8 cellular contexts compared by ENCODE assay signal in genomic region chr14:100078997-100079561, GRCh38. TPM values are rescaled to one million over a fixed set of nuclear protein-coding genes. Genes with fewer than 3 reads are reported as not detected.
DNase-seq lines count a peak whose midpoint lies in the region; ATAC-seq and TF ChIP-seq lines count a peak whose summit lies in the region.

No MANE protein-coding gene starts in this region.

- BruUV-seq in MCF 10A (replicated peaks; lab: Mats Ljungman, UMichigan), result no TSS peak

- H3K27ac Mint-ChIP-seq in WTC11, result peak overlapping the region; percentile 80
- H3K27ac Mint-ChIP-seq in MCF 10A (ENCODE audit: low read depth, unreplicated experiment), result no peak overlapping the region
- H3K27ac Mint-ChIP-seq in nephron progenitor cell, result peak overlapping the region; percentile 40

- ATAC-seq in GM19397 (IDR thresholded peaks at IDR 0.05; ENCODE audit: unreplicated experiment), result peak; percentile 58
- peak; percentile 83 for ATAC-seq in WTC11
- ATAC-seq in GM21526 (IDR thresholded peaks at IDR 0.05; ENCODE audit: low FRiP score, unreplicated experiment), result no peak

- H3K4me3 Mint-ChIP-seq in WTC11 (no peak overlapping the region), MCF 10A (ENCODE audit: unreplicated experiment) (no peak overlapping the region), nephron progenitor cell (no peak overlapping the region)

- H3K27me3 Mint-ChIP-seq in WTC11 (ENCODE audit: low read depth), result no peaks in the 10 kb centered on the region
- no peaks in the 10 kb centered on the region for H3K27me3 Mint-ChIP-seq in MCF 10A (ENCODE audit: insufficient read depth, unreplicated experiment)
- no peaks in the 10 kb centered on the region for H3K27me3 Mint-ChIP-seq in nephron progenitor cell (ENCODE audit: low read depth, poor library complexity)

- intact Hi-C loops in MCF 10A (cut with micrococcal nuclease), result loop anchor here (5.0 kb wide), 1 partner anchor 47 kb away; no protein-coding TSS in a partner anchor

- POLR2A ChIA-PET in WTC11 (lab: Charles Lee), result no interaction called here
- POLR2A ChIA-PET in MCF 10A (lab: Yijun Ruan, JAX), result interaction anchor here (0.8 to 1.2 kb wide), 2 partner anchors 17 to 25 kb away, joined by 4 read pairs; no protein-coding TSS in a partner anchor

- no peak for TF ChIP-seq CTCF in WTC11 (IDR thresholded peaks at IDR 0.05)
- no peak for TF ChIP-seq CTCF in MCF 10A (IDR thresholded peaks at IDR 0.05; ENCODE audit: unreplicated experiment)
- TF ChIP-seq CTCF in nephron progenitor cell (IDR thresholded peaks at IDR 0.05), result no peak

- no peaks in the 10 kb centered on the region for H3K36me3 Mint-ChIP-seq in WTC11
- H3K36me3 Mint-ChIP-seq in MCF 10A (ENCODE audit: insufficient read depth, unreplicated experiment), result no peaks in the 10 kb centered on the region
- peaks cover 19% of the 10 kb centered on the region for H3K36me3 Mint-ChIP-seq in nephron progenitor cell (ENCODE audit: low read depth)

- H3K4me1 Mint-ChIP-seq in WTC11 (peaks cover 29% of the 10 kb centered on the region), MCF 10A (ENCODE audit: insufficient read depth, unreplicated experiment) (peaks cover 31% of the 10 kb centered on the region), nephron progenitor cell (peaks cover 62% of the 10 kb centered on the region)

- CTCF ChIA-PET in WTC11 (lab: Charles Lee) (interaction anchor here (0.5 to 5.0 kb wide), 13 partner anchors 9 to 136 kb away, joined by 3 to 33 read pairs (median 4); no protein-coding TSS in a partner anchor), MCF 10A (lab: Yijun Ruan, JAX) (interaction anchor here (0.7 to 3.0 kb wide), 4 partner anchors 14 to 32 kb away, joined by 3 to 21 read pairs (median 3); no protein-coding TSS in a partner anchor)

- H3K9me3 Mint-ChIP-seq in WTC11, result no peaks in the 10 kb centered on the region; the same call in 1 of the 2 replicates
- no peaks in the 10 kb centered on the region for H3K9me3 Mint-ChIP-seq in MCF 10A (ENCODE audit: unreplicated experiment)
- H3K9me3 Mint-ChIP-seq in nephron progenitor cell, result peaks cover 6% of the 10 kb centered on the region

- DNase-seq in HK-2 (ENCODE audit: unreplicated experiment), result peak; percentile 7
- DNase-seq in WTC11 (ENCODE audit: low spot score), result peak; percentile 56
- DNase-seq in MCF 10A (ENCODE audit: unreplicated experiment), result peak; percentile 47
- DNase-seq in nephron progenitor cell, result no peak
- no peak for DNase-seq in NCI-H1930 (lab: John Stamatoyannopoulos, UW)
- DNase-seq in HCEC 1CT, result no peak

TF ChIP-seq in WTC11, 78 proteins besides CTCF, POLR2A, EP300 and RAD21:
- TF ChIP-seq FOXJ3 (CRISPR knock-in tag; IDR thresholded peaks at IDR 0.05; ENCODE audit: borderline replicate concordance) (no peak), ZNF121 (CRISPR knock-in tag; IDR thresholded peaks at IDR 0.05) (peak; percentile 96)

RNA-seq across cellular contexts. Expression of gene EVL, which starts 13.9 kb away (rescaled TPM):
- total RNA-seq in WTC11 (2021), result 60.8 to 62.3 TPM (median 61.5 TPM) in 3 replicates
- 52.5 and 55.4 TPM in 2 replicates for total RNA-seq in MCF 10A (2022)

Comparison
In these comparisons a context has a peak if more than half of its experiments do, and no peak if none do; other contexts are left out.
1. DNase-seq: peak in HK-2 (single experiment), WTC11 (single experiment) and MCF 10A (single experiment); none in nephron progenitor cell (single experiment), NCI-H1930 (0 of 2) and HCEC 1CT (single experiment).